9 cellular contexts compared by ENCODE assay signal in the genomic region with DNA sequence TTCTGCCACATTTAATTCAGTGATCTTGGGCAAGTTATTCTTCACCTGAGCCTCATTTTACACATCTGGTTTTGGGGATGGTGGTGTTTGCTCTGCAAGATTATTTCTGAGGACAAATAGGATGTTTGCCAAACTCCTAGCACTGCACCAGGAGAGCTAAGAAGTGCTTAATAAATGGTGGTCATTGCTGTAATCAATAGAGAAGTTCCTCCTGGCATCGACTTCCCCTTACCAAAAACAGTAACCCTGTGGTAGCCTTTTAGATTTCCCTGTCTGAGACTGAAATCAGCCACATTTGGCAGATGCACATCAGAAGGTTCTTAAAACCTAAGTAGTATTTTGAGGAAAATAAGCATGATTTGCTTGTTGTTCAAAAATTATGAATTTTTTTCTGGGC. TPM values are rescaled to one million over a fixed set of nuclear protein-coding genes. Genes with fewer than 3 reads are reported as not detected.
DNase-seq lines count a peak whose midpoint lies in the region; ATAC-seq, FAIRE-seq and TF ChIP-seq lines count a peak whose summit lies in the region.
"Had no signal": no experiment of that assay in that cellular context is flagged by ENCODE, and none has a peak within 500 bp of the region (broad histone marks: within the 10 kb centered on the region; RNA-seq: fewer than 3 reads in every experiment).

No MANE protein-coding gene starts in this region.

- H3K4me3 ChIP-seq in RWPE2 (ENCODE audit: severe bottlenecking), result peak overlapping the region; percentile 96
- peak overlapping the region; percentile 96 to 99 (median 98) for H3K4me3 ChIP-seq in esophagus muscularis mucosa
- H3K4me3 ChIP-seq in skeletal muscle satellite cell (ENCODE audit: low read length), result peak overlapping the region; percentile 100

- H3K9me3 ChIP-seq in RWPE2 (ENCODE audit: severe bottlenecking) (no peaks in the 10 kb centered on the region), esophagus muscularis mucosa (no peaks in the 10 kb centered on the region), skeletal muscle satellite cell (replicated peaks; ENCODE audit: low read length) (no peaks in the 10 kb centered on the region)

- H3K27me3 ChIP-seq in RWPE2 (ENCODE audit: insufficient read depth, poor library complexity, severe bottlenecking) (no peaks in the 10 kb centered on the region), esophagus muscularis mucosa (no peaks in the 10 kb centered on the region), skeletal muscle satellite cell (ENCODE audit: control insufficient read depth, insufficient read depth, low read length) (no peaks in the 10 kb centered on the region)

- ATAC-seq in RWPE2 (ENCODE audit: low read depth) (no peak), GM18517 (IDR thresholded peaks at IDR 0.05; ENCODE audit: unreplicated experiment) (no peak), sciatic nerve (no peak), HG02798 (IDR thresholded peaks at IDR 0.05; ENCODE audit: poor library complexity, unreplicated experiment) (no peak)

- H3K27ac ChIP-seq in RWPE2 (ENCODE audit: poor library complexity, severe bottlenecking) (no peak overlapping the region), esophagus muscularis mucosa (replicated peaks in 1 of 4) (peak overlapping the region in 1 of 4 donors; percentile 97)

- 69% methylated on average over 1 of the region's 1 CpG for WGBS in esophagus muscularis mucosa

- no peak for TF ChIP-seq CTCF in RWPE2 (IDR thresholded peaks at IDR 0.05; ENCODE audit: poor library complexity, severe bottlenecking)
- TF ChIP-seq CTCF in esophagus muscularis mucosa (IDR thresholded peaks at IDR 0.05), result no peak

- peak overlapping the region; percentile 76 for H3K9ac ChIP-seq in skeletal muscle satellite cell (ENCODE audit: low read depth, low read length)

- peak overlapping the region; percentile 98 for H3K4me2 ChIP-seq in skeletal muscle satellite cell (ENCODE audit: low read length)

- peak; percentile 76 for FAIRE-seq in GM19239 (lab: Jason Lieb, UNC)
- FAIRE-seq: small intestine had no signal

- DNase-seq in GM19239 (ENCODE audit: insufficient read length, low spot score) (peak; percentile 21), RWPE2 (ENCODE audit: low spot score) (no peak), esophagus muscularis mucosa (ENCODE audit: extremely low spot score) (no peak), sciatic nerve (ENCODE audit: low spot score) (no peak), activated gamma-delta T cell (lab: John Stamatoyannopoulos, UW) (no peak)

- no peak for TF ChIP-seq POLR2A in esophagus muscularis mucosa (IDR thresholded peaks at IDR 0.05; ENCODE audit: low read depth)

- H3K36me3 ChIP-seq in RWPE2 (ENCODE audit: low read depth) (no peaks in the 10 kb centered on the region), esophagus muscularis mucosa (no peaks in the 10 kb centered on the region), skeletal muscle satellite cell (ENCODE audit: insufficient read depth, low read length) (no peaks in the 10 kb centered on the region)

- H3K4me1 ChIP-seq in RWPE2 (ENCODE audit: insufficient read depth, poor library complexity, severe bottlenecking) (peaks cover 7% of the 10 kb centered on the region), esophagus muscularis mucosa (peaks cover 57 to 75% (median 62%) of the 10 kb centered on the region in 4 donors), skeletal muscle satellite cell (ENCODE audit: control insufficient read depth, insufficient read depth, low read length) (peaks cover 13% of the 10 kb centered on the region)

- intact Hi-C loops in esophagus muscularis mucosa (cut with DNase I) (loop anchor here (10.0 kb wide), 2 partner anchors 183 to 283 kb away; no protein-coding TSS in a partner anchor), sciatic nerve (cut with DNase I) (no loop called here)

- TF ChIP-seq EP300 in esophagus muscularis mucosa (IDR thresholded peaks at IDR 0.05), result no peak

RNA-seq across cellular contexts. Expression of gene B3GNT2, which starts 2.3 kb away (rescaled TPM):
- total RNA-seq in esophagus muscularis mucosa (10 to 100 TPM; 11.6 to 16.3 (median 14.5) TPM), sciatic nerve (21.0 TPM)
- total RNA-seq in skeletal muscle satellite cell (2012; rRNA removed), result 16.2 and 17.5 TPM in 2 replicates
